In genomic region chr19:1113986-1114483, GRCh38 we compare ENCODE assay signal across 9 cellular contexts. TPM values are rescaled to one million over a fixed set of nuclear protein-coding genes. Genes with fewer than 3 reads are reported as not detected.
DNase-seq lines count a peak whose midpoint lies in the region; ATAC-seq and TF ChIP-seq lines count a peak whose summit lies in the region.
"Had no signal": no experiment of that assay in that cellular context is flagged by ENCODE, and none has a peak within 500 bp of the region (broad histone marks: within the 10 kb centered on the region; RNA-seq: fewer than 3 reads in every experiment).

No MANE protein-coding gene starts in this region.

- H3K9ac ChIP-seq in BLaER1 = no peak overlapping the region; the same call in 1 of the 2 replicates

- peaks cover 37% of the 10 kb centered on the region for H4K20me1 ChIP-seq in BLaER1

- H3K4me1 ChIP-seq in BLaER1 (peaks cover 18% of the 10 kb centered on the region), gastrocnemius medialis (peaks cover 5 to 12% of the 10 kb centered on the region in 2 donors)

- in situ Hi-C loops in gastrocnemius medialis (cut with MboI; ENCODE audit: low sequenced_read_pairs in 4 of 4) = loop anchor here in 1 of 4 donors (10.0 kb wide), 1 partner anchor 81 kb away; no protein-coding TSS in a partner anchor
- in situ Hi-C loops in KBM-7 (cut with MboI; ENCODE audit: low pct_unique_long_range_greater_than_20kb, low sequenced_read_pairs) = no loop called here
- in situ Hi-C loops in ACHN (cut with HindIII; ENCODE audit: low pct_ligation_motif_present, low pct_unique_long_range_greater_than_20kb, low sequenced_read_pairs) = no loop called here

- H3K4me3 ChIP-seq in BLaER1 (no peak overlapping the region), gastrocnemius medialis (peak overlapping the region in 1 of 4 donors; percentile 29)
- H3K4me3 ChIP-seq: mucosa of descending colon had no signal

- no peaks in the 10 kb centered on the region for H3K9me3 ChIP-seq in BLaER1
- no peaks in the 10 kb centered on the region for H3K9me3 ChIP-seq in gastrocnemius medialis
- H3K9me3 ChIP-seq: mucosa of descending colon had no signal

- peak overlapping the region; percentile 75 for H3K4me2 ChIP-seq in BLaER1

- ATAC-seq in gastrocnemius medialis = no peak
- no peak for ATAC-seq in GM21515 (IDR thresholded peaks at IDR 0.05; ENCODE audit: unreplicated experiment)
- ATAC-seq in HG02981 (IDR thresholded peaks at IDR 0.05; ENCODE audit: unreplicated experiment) = no peak

- DNase-seq in gastrocnemius medialis = no peak
- DNase-seq in KBM-7 = no peak
- DNase-seq in ACHN = no peak

- H3K27me3 ChIP-seq in BLaER1 (no peaks in the 10 kb centered on the region), layer of hippocampus (ENCODE audit: control insufficient read depth, insufficient read depth, low read length) (no peaks in the 10 kb centered on the region), gastrocnemius medialis (no peaks in the 10 kb centered on the region)

- H3K27ac ChIP-seq in BLaER1 (no peak overlapping the region), VCaP (peak overlapping the region; percentile 79), layer of hippocampus (ENCODE audit: low read depth, low read length) (peak overlapping the region; percentile 86), gastrocnemius medialis (peak overlapping the region; percentile 73 to 81 (median 80))

- no peak for TF ChIP-seq POLR2A in gastrocnemius medialis (IDR thresholded peaks at IDR 0.05)

- TF ChIP-seq CTCF in VCaP (conservative IDR thresholded peaks at IDR 0.05) = no peak
- TF ChIP-seq CTCF in gastrocnemius medialis (IDR thresholded peaks at IDR 0.05 in 4 of 5, conservative IDR thresholded peaks at IDR 0.05 in 1 of 5) = no peak

- H3K36me3 ChIP-seq in BLaER1 = peaks cover 80% of the 10 kb centered on the region
- peaks cover 0 to 36% of the 10 kb centered on the region in 2 donors for H3K36me3 ChIP-seq in gastrocnemius medialis

- intact Hi-C loops in gastrocnemius medialis (cut with DNase I; ENCODE audit: low total_unique reads) = loop anchor here (1.0 to 5.0 kb wide), 3 partner anchors 38 to 126 kb away; no protein-coding TSS in a partner anchor

RNA-seq across cellular contexts. Expression of gene GPX4, which starts 10.2 kb away (rescaled TPM):
- total RNA-seq in gastrocnemius medialis = 100 to 1,000 TPM; 616 to 907 (median 819) TPM

RNA-seq across cellular contexts. Expression of gene POLR2E, which starts 18.9 kb away (rescaled TPM):
- total RNA-seq in gastrocnemius medialis = 100 to 1,000 TPM; 118 to 263 (median 228) TPM

RNA-seq across cellular contexts. Expression of gene ARHGAP45, which starts 47.1 kb away (rescaled TPM):
- 1 to 10 TPM in 3 of 4 donors, under 1 TPM in 1; 0.83 to 7.6 (median 3.4) TPM for total RNA-seq in gastrocnemius medialis
